ENCODE assay signal across 2 cellular contexts in genomic region chr13:109154146-109154545, GRCh38.
TF ChIP-seq lines count a peak whose summit lies in the region.

No MANE protein-coding gene starts in this region.

TF ChIP-seq in GM23338, 12 proteins besides CTCF, POLR2A, EP300 and RAD21:
- TF ChIP-seq ZNF331 (CRISPR knock-in tag; IDR thresholded peaks at IDR 0.05; ENCODE audit: low read depth) = no peak
- TF ChIP-seq ZNF114 (CRISPR knock-in tag; IDR thresholded peaks at IDR 0.05) = no peak
- TF ChIP-seq EZH2 (IDR thresholded peaks at IDR 0.05; ENCODE audit: low read depth, unreplicated experiment) = no peak

TF ChIP-seq in endothelial cell of umbilical vein, 7 proteins besides CTCF, POLR2A, EP300 and RAD21:
- TF ChIP-seq MAX (IDR thresholded peaks at IDR 0.05; ENCODE audit: insufficient read depth, insufficient read length) = no peak
- no peak for TF ChIP-seq GATA2 (IDR thresholded peaks at IDR 0.05; ENCODE audit: insufficient read depth, insufficient read length, low read depth, low read length)
- TF ChIP-seq JUN (IDR thresholded peaks at IDR 0.05; ENCODE audit: borderline replicate concordance, insufficient read depth, insufficient read length, low read depth) = peak; percentile 24
- TF ChIP-seq FOS (IDR thresholded peaks at IDR 0.05; ENCODE audit: borderline replicate concordance, insufficient read depth, low read length) = peak; percentile 20
